Comparison of ENCODE assay signal across 1 cellular context in the genomic region with DNA sequence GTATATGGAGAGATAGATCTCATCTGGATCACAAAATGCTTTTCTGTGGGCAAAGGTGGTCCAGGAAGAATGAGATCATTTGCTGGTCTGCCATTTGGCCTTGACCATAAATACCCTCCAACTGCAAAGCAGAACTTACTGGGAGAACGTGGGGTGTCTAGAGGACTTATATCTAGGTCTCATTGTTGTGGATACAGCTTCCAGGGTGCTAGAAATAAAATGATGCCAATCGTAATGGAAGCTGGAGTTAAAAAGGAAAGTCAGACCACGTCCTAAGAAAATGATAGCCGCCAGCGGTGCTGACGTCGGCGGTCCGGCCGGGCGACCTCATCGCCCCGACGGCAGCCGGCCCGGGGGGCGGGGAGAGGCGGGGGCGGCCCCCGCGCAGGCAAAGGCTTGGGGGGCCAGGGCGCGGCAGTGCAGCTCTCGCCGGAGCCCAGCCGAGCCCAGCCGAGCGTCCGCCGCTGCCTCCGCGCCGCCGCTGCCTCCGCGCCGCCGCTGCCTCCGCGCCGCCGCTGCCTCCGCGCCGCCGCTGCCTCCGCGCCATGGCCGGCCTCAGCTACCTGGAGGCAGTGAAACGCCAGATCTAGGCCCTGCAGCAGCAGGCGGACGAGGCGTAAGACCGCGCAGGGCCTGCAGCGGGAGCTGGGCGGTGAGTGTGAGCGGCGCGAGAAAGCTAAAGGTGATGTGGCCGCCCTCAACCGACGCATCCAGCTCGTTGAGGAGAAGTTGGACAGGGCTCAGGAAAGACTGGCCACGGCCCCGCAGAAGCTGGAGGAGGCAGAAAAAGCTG.
TF ChIP-seq lines count a peak whose summit lies in the region.

No MANE protein-coding gene starts in this region.

TF ChIP-seq in HepG2, 621 proteins besides CTCF, POLR2A, EP300 and RAD21 (continued from another document and continues in another):
- TF ChIP-seq ZNF574 (CRISPR knock-in tag; IDR thresholded peaks at IDR 0.05) (peak; percentile 64), ATF5 (CRISPR knock-in tag; IDR thresholded peaks at IDR 0.05; ENCODE audit: low read depth) (no peak), SCMH1 (CRISPR knock-in tag; IDR thresholded peaks at IDR 0.05; ENCODE audit: borderline replicate concordance) (no peak), JDP2 (CRISPR knock-in tag; IDR thresholded peaks at IDR 0.05; ENCODE audit: borderline replicate concordance) (peak; percentile 36; the same call in 1 of the 2 replicates), ARNT (IDR thresholded peaks at IDR 0.05) (no peak), NFRKB (IDR thresholded peaks at IDR 0.05) (no peak), SRSF9 (IDR thresholded peaks at IDR 0.05; ENCODE audit: borderline replicate concordance, insufficient read depth, low read depth, low read length, poor library complexity, severe bottlenecking) (no peak), ZSCAN12 (CRISPR knock-in tag; IDR thresholded peaks at IDR 0.05) (no peak), PCBP1 (IDR thresholded peaks at IDR 0.05; ENCODE audit: borderline replicate concordance, low read depth, low read length) (no peak), ZMYM4 (CRISPR knock-in tag; IDR thresholded peaks at IDR 0.05) (no peak), EEA1 (CRISPR knock-in tag; IDR thresholded peaks at IDR 0.05; ENCODE audit: borderline replicate concordance) (no peak), RFXANK (CRISPR knock-in tag; IDR thresholded peaks at IDR 0.05) (no peak), ZGPAT (CRISPR knock-in tag; IDR thresholded peaks at IDR 0.05) (no peak), TRIM24 (CRISPR knock-in tag; IDR thresholded peaks at IDR 0.05) (no peak), ZNF282 (IDR thresholded peaks at IDR 0.05; ENCODE audit: partially characterized antibody) (no peak), EED (CRISPR knock-in tag; IDR thresholded peaks at IDR 0.05) (no peak), GPN1 (CRISPR knock-in tag; IDR thresholded peaks at IDR 0.05; ENCODE audit: borderline replicate concordance) (no peak), ZNF383 (CRISPR knock-in tag; IDR thresholded peaks at IDR 0.05; ENCODE audit: borderline replicate concordance) (no peak), REL (CRISPR knock-in tag; conservative IDR thresholded peaks at IDR 0.05) (no peak), ELF1 (CRISPR knock-in tag; IDR thresholded peaks at IDR 0.05) (no peak), ZNF746 (CRISPR knock-in tag; IDR thresholded peaks at IDR 0.05) (no peak), ELK4 (CRISPR knock-in tag; IDR thresholded peaks at IDR 0.05; ENCODE audit: borderline replicate concordance) (no peak), ZNF629 (CRISPR knock-in tag; conservative IDR thresholded peaks at IDR 0.05) (no peak), SAP130 (CRISPR knock-in tag; IDR thresholded peaks at IDR 0.05; ENCODE audit: low read depth) (no peak; the same call in 1 of the 2 replicates), ZNF432 (CRISPR knock-in tag; IDR thresholded peaks at IDR 0.05; ENCODE audit: borderline replicate concordance) (no peak), SRSF4 (IDR thresholded peaks at IDR 0.05; ENCODE audit: low read depth, low read length, poor library complexity, severe bottlenecking) (no peak), NR2F2 (IDR thresholded peaks at IDR 0.05; ENCODE audit: borderline replicate concordance, low read depth) (peak; percentile 17; the same call in 1 of the 2 replicates), KDM6A (CRISPR knock-in tag; IDR thresholded peaks at IDR 0.05; ENCODE audit: low read depth) (no peak)
- TF ChIP-seq, protein P1, sequence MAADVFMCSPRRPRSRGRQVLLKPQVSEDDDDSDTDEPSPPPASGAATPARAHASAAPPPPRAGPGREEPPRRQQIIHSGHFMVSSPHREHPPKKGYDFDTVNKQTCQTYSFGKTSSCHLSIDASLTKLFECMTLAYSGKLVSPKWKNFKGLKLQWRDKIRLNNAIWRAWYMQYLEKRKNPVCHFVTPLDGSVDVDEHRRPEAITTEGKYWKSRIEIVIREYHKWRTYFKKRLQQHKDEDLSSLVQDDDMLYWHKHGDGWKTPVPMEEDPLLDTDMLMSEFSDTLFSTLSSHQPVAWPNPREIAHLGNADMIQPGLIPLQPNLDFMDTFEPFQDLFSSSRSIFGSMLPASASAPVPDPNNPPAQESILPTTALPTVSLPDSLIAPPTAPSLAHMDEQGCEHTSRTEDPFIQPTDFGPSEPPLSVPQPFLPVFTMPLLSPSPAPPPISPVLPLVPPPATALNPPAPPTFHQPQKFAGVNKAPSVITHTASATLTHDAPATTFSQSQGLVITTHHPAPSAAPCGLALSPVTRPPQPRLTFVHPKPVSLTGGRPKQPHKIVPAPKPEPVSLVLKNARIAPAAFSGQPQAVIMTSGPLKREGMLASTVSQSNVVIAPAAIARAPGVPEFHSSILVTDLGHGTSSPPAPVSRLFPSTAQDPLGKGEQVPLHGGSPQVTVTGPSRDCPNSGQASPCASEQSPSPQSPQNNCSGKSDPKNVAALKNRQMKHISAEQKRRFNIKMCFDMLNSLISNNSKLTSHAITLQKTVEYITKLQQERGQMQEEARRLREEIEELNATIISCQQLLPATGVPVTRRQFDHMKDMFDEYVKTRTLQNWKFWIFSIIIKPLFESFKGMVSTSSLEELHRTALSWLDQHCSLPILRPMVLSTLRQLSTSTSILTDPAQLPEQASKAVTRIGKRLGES (CRISPR knock-in tag; IDR thresholded peaks at IDR 0.05; ENCODE audit: borderline replicate concordance): no peak
- TF ChIP-seq, protein P2, sequence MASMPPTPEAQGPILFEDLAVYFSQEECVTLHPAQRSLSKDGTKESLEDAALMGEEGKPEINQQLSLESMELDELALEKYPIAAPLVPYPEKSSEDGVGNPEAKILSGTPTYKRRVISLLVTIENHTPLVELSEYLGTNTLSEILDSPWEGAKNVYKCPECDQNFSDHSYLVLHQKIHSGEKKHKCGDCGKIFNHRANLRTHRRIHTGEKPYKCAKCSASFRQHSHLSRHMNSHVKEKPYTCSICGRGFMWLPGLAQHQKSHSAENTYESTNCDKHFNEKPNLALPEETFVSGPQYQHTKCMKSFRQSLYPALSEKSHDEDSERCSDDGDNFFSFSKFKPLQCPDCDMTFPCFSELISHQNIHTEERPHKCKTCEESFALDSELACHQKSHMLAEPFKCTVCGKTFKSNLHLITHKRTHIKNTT (CRISPR knock-in tag; IDR thresholded peaks at IDR 0.05): no peak
- TF ChIP-seq, protein P3, sequence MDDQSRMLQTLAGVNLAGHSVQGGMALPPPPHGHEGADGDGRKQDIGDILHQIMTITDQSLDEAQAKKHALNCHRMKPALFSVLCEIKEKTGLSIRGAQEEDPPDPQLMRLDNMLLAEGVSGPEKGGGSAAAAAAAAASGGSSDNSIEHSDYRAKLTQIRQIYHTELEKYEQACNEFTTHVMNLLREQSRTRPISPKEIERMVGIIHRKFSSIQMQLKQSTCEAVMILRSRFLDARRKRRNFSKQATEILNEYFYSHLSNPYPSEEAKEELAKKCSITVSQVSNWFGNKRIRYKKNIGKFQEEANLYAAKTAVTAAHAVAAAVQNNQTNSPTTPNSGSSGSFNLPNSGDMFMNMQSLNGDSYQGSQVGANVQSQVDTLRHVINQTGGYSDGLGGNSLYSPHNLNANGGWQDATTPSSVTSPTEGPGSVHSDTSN (CRISPR knock-in tag; IDR thresholded peaks at IDR 0.05; ENCODE audit: borderline replicate concordance): no peak
- TF ChIP-seq, protein P4, sequence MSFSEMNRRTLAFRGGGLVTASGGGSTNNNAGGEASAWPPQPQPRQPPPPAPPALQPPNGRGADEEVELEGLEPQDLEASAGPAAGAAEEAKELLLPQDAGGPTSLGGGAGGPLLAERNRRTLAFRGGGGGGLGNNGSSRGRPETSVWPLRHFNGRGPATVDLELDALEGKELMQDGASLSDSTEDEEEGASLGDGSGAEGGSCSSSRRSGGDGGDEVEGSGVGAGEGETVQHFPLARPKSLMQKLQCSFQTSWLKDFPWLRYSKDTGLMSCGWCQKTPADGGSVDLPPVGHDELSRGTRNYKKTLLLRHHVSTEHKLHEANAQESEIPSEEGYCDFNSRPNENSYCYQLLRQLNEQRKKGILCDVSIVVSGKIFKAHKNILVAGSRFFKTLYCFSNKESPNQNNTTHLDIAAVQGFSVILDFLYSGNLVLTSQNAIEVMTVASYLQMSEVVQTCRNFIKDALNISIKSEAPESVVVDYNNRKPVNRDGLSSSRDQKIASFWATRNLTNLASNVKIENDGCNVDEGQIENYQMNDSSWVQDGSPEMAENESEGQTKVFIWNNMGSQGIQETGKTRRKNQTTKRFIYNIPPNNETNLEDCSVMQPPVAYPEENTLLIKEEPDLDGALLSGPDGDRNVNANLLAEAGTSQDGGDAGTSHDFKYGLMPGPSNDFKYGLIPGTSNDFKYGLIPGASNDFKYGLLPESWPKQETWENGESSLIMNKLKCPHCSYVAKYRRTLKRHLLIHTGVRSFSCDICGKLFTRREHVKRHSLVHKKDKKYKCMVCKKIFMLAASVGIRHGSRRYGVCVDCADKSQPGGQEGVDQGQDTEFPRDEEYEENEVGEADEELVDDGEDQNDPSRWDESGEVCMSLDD (CRISPR knock-in tag; IDR thresholded peaks at IDR 0.05; ENCODE audit: borderline replicate concordance): no peak
